In the genomic region with DNA sequence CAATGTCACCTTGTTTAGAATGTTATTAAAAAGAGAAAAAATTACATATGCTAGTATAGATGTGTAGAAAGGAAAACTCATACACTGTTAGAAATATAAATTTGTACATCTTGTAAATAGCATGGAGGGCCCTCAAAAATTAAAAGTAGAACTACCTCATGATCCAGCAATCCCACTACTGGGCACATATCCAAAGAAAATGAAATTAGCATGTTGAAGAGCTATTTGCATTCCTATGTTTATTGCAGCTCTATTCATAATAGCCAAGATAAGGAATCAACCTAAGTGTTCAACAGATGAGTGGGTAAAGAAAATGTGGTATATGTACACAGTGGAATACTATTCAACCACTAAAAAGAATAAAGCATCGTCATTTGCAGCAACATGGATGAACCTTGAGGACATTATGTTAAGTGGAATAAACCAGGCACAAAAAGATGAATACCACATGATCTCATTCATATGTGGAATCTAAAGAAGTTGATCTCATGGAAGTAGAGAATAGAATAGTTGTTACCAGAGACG, we compare ENCODE assay signal across 20 cellular contexts.
DNase-seq lines count a peak whose midpoint lies in the region; ATAC-seq and TF ChIP-seq lines count a peak whose summit lies in the region.
"Had no signal": no experiment of that assay in that cellular context is flagged by ENCODE, and none has a peak within 500 bp of the region (broad histone marks: within the 10 kb centered on the region; RNA-seq: fewer than 3 reads in every experiment).

No MANE protein-coding gene starts in this region.

- ATAC-seq in GM19328 (IDR thresholded peaks at IDR 0.05; ENCODE audit: unreplicated experiment): no peak
- ATAC-seq: HepG2 had no signal

- H3K4me3 ChIP-seq in AG10803 (ENCODE audit: low read length): no peak overlapping the region
- H3K4me3 ChIP-seq in fibroblast of the aortic adventitia (ENCODE audit: low read depth, low read length): no peak overlapping the region
- H3K4me3 ChIP-seq: SJCRH30 had no signal

- DNase-seq in AG10803 (ENCODE audit: low read depth): peak; percentile 31
- DNase-seq in DMS79 treated with DMSO at 0.1 percent for 48 hours (lab: John Stamatoyannopoulos, UW): peak; percentile 32
- DNase-seq in M059J (ENCODE audit: low read depth): peak; percentile 36
- DNase-seq in fibroblast of the aortic adventitia (ENCODE audit: low read depth): peak; percentile 12
- no peak for DNase-seq in AG08395 (ENCODE audit: low spot score)
- DNase-seq in MV-4-11 (lab: John Stamatoyannopoulos, UW): no peak
- DNase-seq: Caco-2; CD4-positive, alpha-beta memory T cell; DMS 273 treated with DMSO at 0.1 percent for 48 hours; GDM1; GOT3; KBM-7; NCI-H1092 treated with DMSO at 0.1 percent for 48 hours; NCI-H1694; NCI-H446; NCI-H526 treated with DMSO at 0.1 percent for 48 hours; OCI-M1; SJCRH30 had no signal

- no peak for TF ChIP-seq CTCF in AG10803 (conservative IDR thresholded peaks at IDR 0.05; ENCODE audit: low read length)
- TF ChIP-seq CTCF in fibroblast of the aortic adventitia (IDR thresholded peaks at IDR 0.05; ENCODE audit: insufficient read depth, low read length): no peak

Comparison
In these comparisons a context has a peak if more than half of its experiments do, and no peak if none do; other contexts are left out.
1. DNase-seq: peak in AG10803 (single experiment), DMS79 treated with DMSO at 0.1 percent for 48 hours (single experiment), M059J (single experiment) and fibroblast of the aortic adventitia (single experiment); none in AG08395 (single experiment) and MV-4-11 (single experiment).